Comparison of ENCODE assay signal across 19 cellular contexts in the genomic region with DNA sequence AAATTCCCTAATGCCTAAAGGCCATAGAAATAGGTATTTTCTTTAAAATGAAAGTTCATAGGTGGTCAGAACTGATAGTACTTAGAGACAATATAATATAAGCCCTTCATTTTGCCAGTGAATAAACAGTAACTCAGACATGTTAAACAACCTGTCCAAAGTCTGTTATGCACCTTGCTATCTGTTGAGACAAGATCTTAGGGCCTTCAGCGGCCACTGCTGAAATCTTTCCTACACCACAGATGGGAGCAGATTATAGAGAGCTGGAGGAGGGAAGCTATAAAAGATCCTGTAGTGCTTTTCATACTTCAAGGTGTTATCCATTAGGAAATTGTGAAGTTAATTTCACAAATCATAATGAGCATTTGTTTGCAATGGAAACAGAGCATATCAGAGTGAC.
DNase-seq lines count a peak whose midpoint lies in the region; ATAC-seq lines count a peak whose summit lies in the region.
"Had no signal": no experiment of that assay in that cellular context is flagged by ENCODE, and none has a peak within 500 bp of the region (broad histone marks: within the 10 kb centered on the region; RNA-seq: fewer than 3 reads in every experiment).

No MANE protein-coding gene starts in this region.

- ATAC-seq in GM21786 (IDR thresholded peaks at IDR 0.05; ENCODE audit: unreplicated experiment) (no peak), HG03469 (IDR thresholded peaks at IDR 0.05; ENCODE audit: unreplicated experiment) (no peak)
- ATAC-seq: A549, GM12878, HCT116 had no signal

- no peaks in the 10 kb centered on the region for H3K27me3 ChIP-seq in endocrine pancreas (ENCODE audit: control insufficient read depth, insufficient read depth, low read length)

- H3K9ac ChIP-seq in endocrine pancreas (ENCODE audit: control insufficient read depth, insufficient read depth, low read length): no peak overlapping the region

- no peaks in the 10 kb centered on the region for H3K36me3 ChIP-seq in endocrine pancreas (ENCODE audit: control insufficient read depth, insufficient read depth, low read length)

- DNase-seq in DMS 273 (lab: John Stamatoyannopoulos, UW; ENCODE audit: unreplicated experiment) (peak; percentile 61), DMS 273 treated with DMSO at 0.1 percent for 48 hours (lab: John Stamatoyannopoulos, UW) (no peak), NCI-H69 (lab: John Stamatoyannopoulos, UW) (peak; percentile 78), NCI-H2081 treated with DMSO at 0.1 percent for 48 hours (lab: John Stamatoyannopoulos, UW) (no peak)
- DNase-seq: AML-193; Caco-2; CD4-positive, alpha-beta T cell; DMS53; DND-41; EL; GOT3; H7; HFFc6 had no signal

- no peaks in the 10 kb centered on the region for H3K9me3 ChIP-seq in endocrine pancreas (ENCODE audit: control insufficient read depth, low read length)
- H3K9me3 ChIP-seq: A549, Caco-2 had no signal

- H3K4me1 ChIP-seq in endocrine pancreas (ENCODE audit: control insufficient read depth, insufficient read depth, low read length): peaks cover 18% of the 10 kb centered on the region
- H3K4me1 ChIP-seq: A549, Caco-2 had no signal

- peak overlapping the region; percentile 38 for H3K4me3 ChIP-seq in endocrine pancreas (ENCODE audit: control insufficient read depth, insufficient read depth, low read length)
- H3K4me3 ChIP-seq: A549, GM12878 had no signal

Comparison
In these comparisons a context has a peak if more than half of its experiments do, and no peak if none do; other contexts are left out.
1. DNase-seq: peak in DMS 273 (single experiment) and NCI-H69 (single experiment); none in DMS 273 treated with DMSO at 0.1 percent for 48 hours (single experiment) and NCI-H2081 treated with DMSO at 0.1 percent for 48 hours (single experiment).